Comparison of ENCODE assay signal across 22 cellular contexts in genomic region chr2:121186261-121186660, GRCh38.
DNase-seq lines count a peak whose midpoint lies in the region; ATAC-seq, FAIRE-seq and TF ChIP-seq lines count a peak whose summit lies in the region.
"Had no signal": no experiment of that assay in that cellular context is flagged by ENCODE, and none has a peak within 500 bp of the region (broad histone marks: within the 10 kb centered on the region; RNA-seq: fewer than 3 reads in every experiment).

No MANE protein-coding gene starts in this region.

- H3K27me3 Mint-ChIP-seq in activated CD4-positive, alpha-beta T cell treated with anti-CD3 and anti-CD28 coated beads, Interleukin-2, amount 10 ng/mL, durations not matched to agents 24 days and 14 days: peaks cover 4% of the 10 kb centered on the region

- no peak for FAIRE-seq in HepG2 (lab: Jason Lieb, UNC)
- FAIRE-seq: astrocyte, endothelial cell of umbilical vein, frontal cortex, G401.6, TTC549 had no signal

- in situ Hi-C loops in HepG2 (cut with HindIII; ENCODE audit: extremely low pct_ligation_motif_present, low pct_unique_long_range_greater_than_20kb): no loop called here

- no peak overlapping the region for H2BK120ac ChIP-seq in mesendoderm (ENCODE audit: low read depth, low read length)

- H3K4me3 Mint-ChIP-seq in activated CD4-positive, alpha-beta T cell treated with anti-CD3 and anti-CD28 coated beads, Interleukin-2, amount 10 ng/mL, durations not matched to agents 24 days and 14 days: no peak overlapping the region
- H3K4me3 Mint-ChIP-seq: GM23338 had no signal

- no peak overlapping the region for H3K4ac ChIP-seq in mesendoderm (ENCODE audit: low read depth, low read length)

- H3K4me3 ChIP-seq in BLaER1 (no peak overlapping the region), SJSA1 (no peak overlapping the region), HepG2 (replicated peaks in 1 of 3; ENCODE audit: insufficient read depth in 1 of 3, low read depth in 2 of 3, low read length in 3 of 3) (no peak overlapping the region), mesendoderm (ENCODE audit: low read length) (no peak overlapping the region)
- H3K4me3 ChIP-seq: GM23338, left lung, ovary had no signal

- no peak overlapping the region for H2AFZ ChIP-seq in HepG2 (ENCODE audit: low read length)
- H2AFZ ChIP-seq: GM23338 had no signal

- H3K27ac ChIP-seq in BLaER1: peak overlapping the region; percentile 44; the same call in 1 of the 2 replicates
- peak overlapping the region; percentile 49 for H3K27ac ChIP-seq in SJSA1
- H3K27ac ChIP-seq in HepG2 (ENCODE audit: extremely low read length, insufficient read depth, low read length): no peak overlapping the region
- no peak overlapping the region for H3K27ac ChIP-seq in mesendoderm (ENCODE audit: low read depth, low read length)
- H3K27ac ChIP-seq: left lung, ovary had no signal

- H3K18ac ChIP-seq in mesendoderm (ENCODE audit: low read length): no peak overlapping the region

- peaks cover 2% of the 10 kb centered on the region for H3K4me1 Mint-ChIP-seq in activated CD4-positive, alpha-beta T cell treated with anti-CD3 and anti-CD28 coated beads, Interleukin-2, amount 10 ng/mL, durations not matched to agents 24 days and 14 days

- no peak for TF ChIP-seq CTCF in HepG2 (CRISPR knock-in tag; IDR thresholded peaks at IDR 0.05)

- H3K4me2 ChIP-seq in BLaER1: peak overlapping the region; percentile 65
- no peak overlapping the region for H3K4me2 ChIP-seq in HepG2 (ENCODE audit: low read depth, low read length)
- H3K4me2 ChIP-seq in mesendoderm (ENCODE audit: low read length): no peak overlapping the region
- H3K4me2 ChIP-seq: GM23338 had no signal

- no TSS peak for BruUV-seq in HepG2 (replicated peaks; lab: Mats Ljungman, UMichigan)

- no peak overlapping the region for H4K5ac ChIP-seq in mesendoderm (ENCODE audit: low read length)

- no peak overlapping the region for H3K23ac ChIP-seq in mesendoderm (ENCODE audit: low read length)

- H3K9me3 ChIP-seq in BLaER1 (no peaks in the 10 kb centered on the region), SJSA1 (replicated peaks) (no peaks in the 10 kb centered on the region), HepG2 (ENCODE audit: low read length) (no peaks in the 10 kb centered on the region)
- H3K9me3 ChIP-seq: Caco-2, left lung, ovary had no signal

- no peaks in the 10 kb centered on the region for H3K36me3 ChIP-seq in BLaER1
- no peaks in the 10 kb centered on the region for H3K36me3 ChIP-seq in SJSA1
- H3K36me3 ChIP-seq in HepG2 (replicated peaks in 1 of 2; ENCODE audit: control insufficient read depth in 1 of 2, insufficient read depth in 2 of 2, low read length in 2 of 2): no peaks in the 10 kb centered on the region
- H3K36me3 ChIP-seq in mesendoderm (ENCODE audit: control insufficient read depth, insufficient read depth, low read length): no peaks in the 10 kb centered on the region
- H3K36me3 ChIP-seq: left lung, ovary had no signal

- H3K9ac ChIP-seq in BLaER1: no peak overlapping the region
- no peak overlapping the region for H3K9ac ChIP-seq in HepG2 (ENCODE audit: insufficient read depth, low read depth, low read length)
- no peak overlapping the region for H3K9ac ChIP-seq in mesendoderm (ENCODE audit: low read length)

- CTCF ChIA-PET in HepG2 (lab: Yijun Ruan, JAX; ENCODE audit: low intra/inter-chr PET ratio, low total read pairs): no interaction called here

- no peaks in the 10 kb centered on the region for H3K9me3 Mint-ChIP-seq in activated CD4-positive, alpha-beta T cell treated with anti-CD3 and anti-CD28 coated beads, Interleukin-2, amount 10 ng/mL, durations not matched to agents 24 days and 14 days
- H3K9me3 Mint-ChIP-seq: GM23338 had no signal

- H3K27me3 ChIP-seq in BLaER1: no peaks in the 10 kb centered on the region
- H3K27me3 ChIP-seq in SJSA1 (replicated peaks): no peaks in the 10 kb centered on the region
- H3K27me3 ChIP-seq in HepG2 (ENCODE audit: control insufficient read depth in 1 of 2, insufficient read depth in 2 of 2, low read length in 2 of 2): peaks cover 4 to 17% of the 10 kb centered on the region in 2 experiments; a peak in 2 of 5 replicates
- H3K27me3 ChIP-seq in mesendoderm (ENCODE audit: insufficient read depth, low read length, poor library complexity): no peaks in the 10 kb centered on the region
- H3K27me3 ChIP-seq: left lung, ovary had no signal

- no peaks in the 10 kb centered on the region for H3K79me1 ChIP-seq in mesendoderm (ENCODE audit: low read length)

- no peaks in the 10 kb centered on the region for H3K36me3 Mint-ChIP-seq in activated CD4-positive, alpha-beta T cell treated with anti-CD3 and anti-CD28 coated beads, Interleukin-2, amount 10 ng/mL, durations not matched to agents 24 days and 14 days (ENCODE audit: low read depth)

- TF ChIP-seq RAD21 in HepG2 (CRISPR knock-in tag; IDR thresholded peaks at IDR 0.05): no peak

- WGBS in HepG2 (ENCODE audit: low lambda C conversion rate): 55% methylated on average over 8 of the region's 9 CpGs
- WGBS in mesendoderm (ENCODE audit: extremely low coverage, insufficient coverage, low lambda C conversion rate): no CpG with 5 or more reads among the region's 9 CpGs

- H4K20me1 ChIP-seq in BLaER1 (no peaks in the 10 kb centered on the region), HepG2 (ENCODE audit: insufficient read depth, low read length) (no peaks in the 10 kb centered on the region; the same call in 1 of the 2 replicates)

- H2BK15ac ChIP-seq in mesendoderm (replicated peaks; ENCODE audit: low read depth): no peak overlapping the region

- no peak for TF ChIP-seq POLR2A in HepG2 (IDR thresholded peaks at IDR 0.05; ENCODE audit: insufficient read depth in 1 of 2, low read depth in 2 of 2, low read length in 2 of 2)

- H2BK5ac ChIP-seq in mesendoderm (ENCODE audit: low read length): no peak overlapping the region

- TF ChIP-seq EP300 in HepG2 (IDR thresholded peaks at IDR 0.05; ENCODE audit: low read depth in 2 of 2, low read length in 2 of 2): no peak
- TF ChIP-seq EP300 in HepG2 (CRISPR knock-in tag; IDR thresholded peaks at IDR 0.05; ENCODE audit: borderline replicate concordance): no peak

- POLR2A ChIA-PET in HepG2 (lab: Yijun Ruan, JAX): no interaction called here

- intact Hi-C loops in HepG2 (cut with micrococcal nuclease; ENCODE audit: unreplicated experiment): no loop called here
- intact Hi-C loops in activated CD4-positive, alpha-beta T cell treated with anti-CD3 and anti-CD28 coated beads, Interleukin-2, amount 10 ng/mL, durations not matched to agents 24 days and 14 days (cut with micrococcal nuclease): no loop called here

- no peak overlapping the region for H3K27ac Mint-ChIP-seq in activated CD4-positive, alpha-beta T cell treated with anti-CD3 and anti-CD28 coated beads, Interleukin-2, amount 10 ng/mL, durations not matched to agents 24 days and 14 days
- H3K27ac Mint-ChIP-seq: GM23338 had no signal

- no peak overlapping the region for H4K8ac ChIP-seq in mesendoderm (ENCODE audit: low read depth, low read length)

- no peak overlapping the region for H2AK5ac ChIP-seq in mesendoderm (ENCODE audit: low read length)

- H3K79me2 ChIP-seq in HepG2 (ENCODE audit: insufficient read depth, low read length): no peaks in the 10 kb centered on the region
- no peaks in the 10 kb centered on the region for H3K79me2 ChIP-seq in mesendoderm (ENCODE audit: control insufficient read depth, insufficient read depth, low read length)

- ATAC-seq in HepG2 (peak; percentile 12; the same call in 1 of the 3 replicates), HG03135 (IDR thresholded peaks at IDR 0.05; ENCODE audit: unreplicated experiment) (no peak)
- ATAC-seq: GM23338, left lung, sciatic nerve had no signal

- DNase-seq in DMS53 (lab: John Stamatoyannopoulos, UW) (peak; percentile 93), SJSA1 (ENCODE audit: low read depth in 1 of 2, low spot score in 2 of 2) (no peak), HepG2 (ENCODE audit: low spot score) (no peak), mesendoderm (no peak)
- no peak for DNase-seq in activated CD4-positive, alpha-beta T cell treated with anti-CD3 and anti-CD28 coated beads for 48 hours
- DNase-seq in activated CD4-positive, alpha-beta T cell treated with anti-CD3 and anti-CD28 coated beads, Interleukin-2, amount 10 ng/mL, durations not matched to agents 24 days and 14 days: no peak
- DNase-seq: activated naive CD4-positive, alpha-beta T cell treated with Interleukin-2 at 50 U/mL for 16 hours; Caco-2; cortex of kidney; left lung; NCI-H524; ovary; stimulated activated CD4-positive, alpha-beta T cell treated with anti-CD3 and anti-CD28 coated beads, Interleukin-2, amount 100 ng/mL, for 24 hours had no signal

- no peak overlapping the region for H3K56ac ChIP-seq in mesendoderm (ENCODE audit: low read length)

- H3K4me1 ChIP-seq in BLaER1 (peaks cover 55% of the 10 kb centered on the region), SJSA1 (replicated peaks) (peaks cover 25% of the 10 kb centered on the region), HepG2 (ENCODE audit: insufficient read depth, low read length) (no peaks in the 10 kb centered on the region), mesendoderm (ENCODE audit: control insufficient read depth, low read depth, low read length) (no peaks in the 10 kb centered on the region)
- H3K4me1 ChIP-seq: Caco-2 had no signal

TF ChIP-seq in HepG2, 621 proteins besides CTCF, POLR2A, EP300 and RAD21 (continues in another document):
- TF ChIP-seq TERF1 (CRISPR knock-in tag; IDR thresholded peaks at IDR 0.05): no peak
- no peak for TF ChIP-seq SRSF1 (optimal IDR thresholded peaks at IDR 0.05; ENCODE audit: low read depth, low read length)
- TF ChIP-seq RFXAP (CRISPR knock-in tag; IDR thresholded peaks at IDR 0.05; ENCODE audit: borderline replicate concordance): no peak
- TF ChIP-seq CREB1 (IDR thresholded peaks at IDR 0.05): no peak
- TF ChIP-seq CREB1 (CRISPR knock-in tag; IDR thresholded peaks at IDR 0.05): no peak
- no peak for TF ChIP-seq NAIF1 (CRISPR knock-in tag; IDR thresholded peaks at IDR 0.05; ENCODE audit: borderline replicate concordance)
- TF ChIP-seq ASH2L (IDR thresholded peaks at IDR 0.05; ENCODE audit: insufficient read length, low read depth, low read length): no peak

Comparison
In these comparisons a context has a peak if more than half of its experiments do, and no peak if none do; other contexts are left out.
1. H3K27ac ChIP-seq: peak in BLaER1 (single experiment) and SJSA1 (single experiment); none in HepG2 (single experiment) and mesendoderm (single experiment).